ENCODE assay signal across 33 cellular contexts in genomic region chr18:28469946-28470345, GRCh38.
DNase-seq lines count a peak whose midpoint lies in the region; ATAC-seq and TF ChIP-seq lines count a peak whose summit lies in the region.
"Had no signal": no experiment of that assay in that cellular context is flagged by ENCODE, and none has a peak within 500 bp of the region (broad histone marks: within the 10 kb centered on the region; RNA-seq: fewer than 3 reads in every experiment).

No MANE protein-coding gene starts in this region.

- WGBS in hepatocyte (ENCODE audit: low lambda C conversion rate, missing lambda C conversion rate) = 62% methylated on average over 2 of the region's 2 CpGs

- H3K27me3 ChIP-seq in hepatocyte (no peaks in the 10 kb centered on the region), osteoblast (ENCODE audit: insufficient read depth, low read length) (no peaks in the 10 kb centered on the region), MM.1S (replicated peaks; ENCODE audit: insufficient read depth, low read length) (no peaks in the 10 kb centered on the region)

- peak; percentile 1 for DNase-seq in EL
- peak; percentile 26 for DNase-seq in NCI-H226
- DNase-seq in hepatocyte (ENCODE audit: low spot score) = no peak
- DNase-seq in osteoblast (ENCODE audit: insufficient read length, low spot score, missing footprints) = peak; percentile 43
- DNase-seq in HK-2 (ENCODE audit: unreplicated experiment) = no peak
- no peak for DNase-seq in MM.1S
- DNase-seq: activated CD4-positive, alpha-beta T cell treated with anti-CD3 and anti-CD28 coated beads, Interleukin-2, amount 10 ng/mL, durations not matched to agents 24 days and 14 days; activated CD8-positive, alpha-beta memory T cell treated with anti-CD3 and anti-CD28 coated beads for 24 hours; AML-193; anterior cingulate cortex; CD4-positive, alpha-beta T cell; cortex of kidney; DND-41; effector memory CD8-positive, alpha-beta T cell; erythroblast; H7; islet precursor cell; Kasumi-1; left ventricle myocardium superior; midbrain; MV-4-11; naive thymus-derived CD8-positive, alpha-beta T cell; NCI-H1436; occipital lobe; stimulated activated naive CD4-positive, alpha-beta T cell treated with Interleukin-2 at 50 U/mL for 16 hours; T-cell had no signal

- H3K4me2 ChIP-seq in hepatocyte = no peak overlapping the region
- no peak overlapping the region for H3K4me2 ChIP-seq in osteoblast (ENCODE audit: insufficient read depth, low read length)
- no peak overlapping the region for H3K4me2 ChIP-seq in MM.1S (ENCODE audit: low read depth, low read length)
- H3K4me2 ChIP-seq: A549 had no signal

- H3K9me3 ChIP-seq in hepatocyte (ENCODE audit: low read depth) = no peaks in the 10 kb centered on the region
- peaks cover 3% of the 10 kb centered on the region for H3K9me3 ChIP-seq in osteoblast (ENCODE audit: low read depth, low read length)
- H3K9me3 ChIP-seq in MM.1S (replicated peaks; ENCODE audit: insufficient read depth, low read length) = no peaks in the 10 kb centered on the region
- H3K9me3 ChIP-seq: A549 had no signal

- H3K9me2 ChIP-seq in hepatocyte (replicated peaks; ENCODE audit: insufficient read depth) (no peaks in the 10 kb centered on the region), MM.1S (replicated peaks; ENCODE audit: insufficient read depth, low read length) (no peaks in the 10 kb centered on the region)

- no peak overlapping the region for H3K9ac ChIP-seq in MM.1S (ENCODE audit: low read length)

- ATAC-seq in HG02840 (IDR thresholded peaks at IDR 0.05; ENCODE audit: low FRiP score, unreplicated experiment) (no peak), GM21390 (IDR thresholded peaks at IDR 0.05; ENCODE audit: unreplicated experiment) (no peak)
- ATAC-seq: A549; activated naive CD4-positive, alpha-beta T cell treated with anti-CD3 and anti-CD28 coated beads, Interleukin-2, amount 50 U/mL, for 72 hours; effector memory CD8-positive, alpha-beta T cell; HepG2; left ventricle myocardium superior; naive thymus-derived CD8-positive, alpha-beta T cell; T-cell had no signal

- H3K4me3 ChIP-seq in hepatocyte (no peak overlapping the region), osteoblast (ENCODE audit: insufficient read depth, low read length) (no peak overlapping the region), MM.1S (ENCODE audit: low read length) (no peak overlapping the region)
- H3K4me3 ChIP-seq: A549, skin epidermis had no signal

- H4K20me1 ChIP-seq in hepatocyte (ENCODE audit: insufficient read depth, poor library complexity, severe bottlenecking) = no peaks in the 10 kb centered on the region
- H4K20me1 ChIP-seq in osteoblast (ENCODE audit: insufficient read depth, low read length) = no peaks in the 10 kb centered on the region
- no peaks in the 10 kb centered on the region for H4K20me1 ChIP-seq in MM.1S (ENCODE audit: insufficient read depth, low read length)

- no peaks in the 10 kb centered on the region for H3K79me2 ChIP-seq in hepatocyte
- no peaks in the 10 kb centered on the region for H3K79me2 ChIP-seq in osteoblast (ENCODE audit: insufficient read depth, low read length)
- H3K79me2 ChIP-seq in MM.1S (ENCODE audit: low read length) = no peaks in the 10 kb centered on the region

- H3K36me3 ChIP-seq in hepatocyte (replicated peaks; ENCODE audit: insufficient read depth, low read depth) (no peaks in the 10 kb centered on the region), osteoblast (ENCODE audit: insufficient read depth, low read length) (no peaks in the 10 kb centered on the region), MM.1S (replicated peaks; ENCODE audit: insufficient read depth, low read length) (no peaks in the 10 kb centered on the region)

- no peak for TF ChIP-seq CTCF in hepatocyte (IDR thresholded peaks at IDR 0.05; ENCODE audit: poor library complexity)
- no peak for TF ChIP-seq CTCF in osteoblast (IDR thresholded peaks at IDR 0.05; ENCODE audit: extremely low read depth, low read depth, low read length)
- TF ChIP-seq CTCF in MM.1S (IDR thresholded peaks at IDR 0.05; ENCODE audit: low read length) = no peak

- peaks cover 8% of the 10 kb centered on the region for H3K4me1 ChIP-seq in hepatocyte (ENCODE audit: insufficient read depth)
- H3K4me1 ChIP-seq in osteoblast (ENCODE audit: insufficient read depth, low read length) = no peaks in the 10 kb centered on the region
- H3K4me1 ChIP-seq in MM.1S (ENCODE audit: low read length) = no peaks in the 10 kb centered on the region
- H3K4me1 ChIP-seq: A549 had no signal

- H2AFZ ChIP-seq in hepatocyte (no peak overlapping the region), osteoblast (ENCODE audit: low read length) (no peak overlapping the region), MM.1S (ENCODE audit: low read length) (no peak overlapping the region)

- H3F3A ChIP-seq in MM.1S (ENCODE audit: insufficient read depth, low read length) = no peaks in the 10 kb centered on the region

- H3K27ac ChIP-seq in hepatocyte = peak overlapping the region; percentile 15
- H3K27ac ChIP-seq in osteoblast (ENCODE audit: low read depth, low read length) = no peak overlapping the region
- H3K27ac ChIP-seq in MM.1S (ENCODE audit: low read length) = no peak overlapping the region
- H3K27ac ChIP-seq: A549, RWPE1, skin epidermis had no signal

Comparison
In these comparisons a context has a peak if more than half of its experiments do, and no peak if none do; other contexts are left out.
1. DNase-seq: peak in EL (single experiment), NCI-H226 (single experiment) and osteoblast (single experiment); none in hepatocyte (single experiment), HK-2 (single experiment) and MM.1S (single experiment).